Comparison of ENCODE assay signal across 16 cellular contexts in the genomic region with DNA sequence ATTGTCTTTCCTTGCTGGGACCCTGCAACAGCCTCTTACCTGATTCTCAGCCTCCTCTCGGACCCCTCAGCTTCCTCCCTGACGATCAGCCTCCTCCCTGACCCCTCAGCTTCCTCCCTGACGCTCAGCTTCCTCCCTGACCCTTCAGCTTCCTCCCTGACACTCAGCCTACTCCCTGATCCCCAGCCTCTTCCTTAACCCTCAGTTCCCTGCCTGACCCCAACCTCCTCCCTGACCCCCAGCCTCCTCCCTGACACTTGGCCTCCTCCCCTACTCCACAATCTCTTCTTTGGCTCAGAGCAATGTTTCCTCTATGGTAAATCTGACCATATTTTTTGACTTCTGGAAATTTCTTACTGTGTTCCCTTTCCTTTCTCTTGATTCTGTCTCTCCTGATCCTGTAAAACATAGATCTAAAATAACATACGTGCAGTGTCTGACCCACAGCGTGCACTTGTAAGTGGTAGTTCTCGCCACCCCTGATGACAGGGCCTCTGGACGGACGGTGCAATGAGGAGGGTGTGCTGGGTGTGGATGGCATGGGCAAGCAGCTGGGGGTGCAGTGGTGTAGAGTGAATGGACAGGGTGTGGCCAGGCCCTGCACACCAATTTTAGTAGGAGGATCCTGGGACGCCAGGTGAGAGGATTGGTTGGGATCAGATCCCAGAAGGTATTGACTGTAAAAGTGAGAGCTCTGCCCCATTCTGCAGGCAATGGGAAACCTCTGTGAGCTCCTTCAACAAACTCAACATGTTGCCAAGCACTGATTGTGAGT.
A peak's percentile ranks its signal among the peaks of the same experiment; 100 is the strongest.
DNase-seq lines count a peak whose midpoint lies in the region; ATAC-seq and TF ChIP-seq lines count a peak whose summit lies in the region.
"Had no signal": no experiment of that assay in that cellular context is flagged by ENCODE, and none has a peak within 500 bp of the region (broad histone marks: within the 10 kb centered on the region; RNA-seq: fewer than 3 reads in every experiment).

No MANE protein-coding gene starts in this region.

- TF ChIP-seq CTCF in liver (IDR thresholded peaks at IDR 0.05; ENCODE audit: low read depth, low read length, missing input control) (no peak), right lobe of liver (IDR thresholded peaks at IDR 0.05) (no peak), mucosa of descending colon (IDR thresholded peaks at IDR 0.05) (no peak), upper lobe of left lung (IDR thresholded peaks at IDR 0.05) (no peak)

- ATAC-seq in right lobe of liver (no peak), mucosa of descending colon (peak; percentile 64), upper lobe of left lung (ENCODE audit: low FRiP score in 2 of 2) (no peak)
- ATAC-seq: GM23338 had no signal

- no peak overlapping the region for H3K27ac ChIP-seq in liver (ENCODE audit: low read depth in 1 of 2, low read length in 2 of 2)
- H3K27ac ChIP-seq in right lobe of liver, result no peak overlapping the region
- no peak overlapping the region for H3K27ac ChIP-seq in upper lobe of left lung
- H3K27ac ChIP-seq: BLaER1 treated with 17β-estradiol and CSF1 and Interleukin-3, amounts not matched to agents 10 nM and 100 nM; HL-60 had no signal

- H3K9ac ChIP-seq in liver (ENCODE audit: low read depth in 1 of 2, low read length in 2 of 2), result no peak overlapping the region
- H3K9ac ChIP-seq: BLaER1 treated with 17β-estradiol and CSF1 and Interleukin-3, amounts not matched to agents 10 nM and 100 nM had no signal

- 74% methylated on average over 9 of the region's 9 CpGs for WGBS in liver
- 56% methylated on average over 7 of the region's 9 CpGs for WGBS in right lobe of liver (ENCODE audit: insufficient coverage, low coverage, low lambda C conversion rate, missing lambda C conversion rate)
- 78 to 79% methylated on average over 9 of the region's 9 CpGs for WGBS in upper lobe of left lung, 2 donors

- no peak for TF ChIP-seq EP300 in upper lobe of left lung (IDR thresholded peaks at IDR 0.05)

- H3K9me3 ChIP-seq in liver (ENCODE audit: control insufficient read depth in 4 of 4, low read length in 3 of 4) (no peaks in the 10 kb centered on the region), right lobe of liver (no peaks in the 10 kb centered on the region), mucosa of descending colon (no peaks in the 10 kb centered on the region), upper lobe of left lung (no peaks in the 10 kb centered on the region)
- H3K9me3 ChIP-seq: BLaER1 treated with 17β-estradiol and CSF1 and Interleukin-3, amounts not matched to agents 10 nM and 100 nM had no signal

- H3K4me1 ChIP-seq in liver (ENCODE audit: control insufficient read depth in 4 of 4, insufficient read depth in 4 of 4, low read length in 3 of 4) (peaks cover 0 to 1% (median under 1%) of the 10 kb centered on the region in 4 donors), right lobe of liver (peaks cover 0 to 7% (median 0%) of the 10 kb centered on the region in 4 donors), mucosa of descending colon (ENCODE audit: low read depth) (peaks cover 24% of the 10 kb centered on the region), upper lobe of left lung (peaks cover 0 to 6% (median 0%) of the 10 kb centered on the region in 4 donors)

- no peak for TF ChIP-seq RAD21 in liver (IDR thresholded peaks at IDR 0.05)

- H3K36me3 ChIP-seq in liver (ENCODE audit: control insufficient read depth in 4 of 4, insufficient read depth in 3 of 4, low read depth in 1 of 4, low read length in 3 of 4), result no peaks in the 10 kb centered on the region
- no peaks in the 10 kb centered on the region for H3K36me3 ChIP-seq in right lobe of liver
- H3K36me3 ChIP-seq in mucosa of descending colon (ENCODE audit: low read depth), result no peaks in the 10 kb centered on the region
- H3K36me3 ChIP-seq in upper lobe of left lung, result no peaks in the 10 kb centered on the region
- H3K36me3 ChIP-seq: BLaER1 treated with 17β-estradiol and CSF1 and Interleukin-3, amounts not matched to agents 10 nM and 100 nM had no signal

- H3K4me3 ChIP-seq in liver (ENCODE audit: low read depth in 1 of 3, low read length in 3 of 3) (no peak overlapping the region), right lobe of liver (no peak overlapping the region), mucosa of descending colon (no peak overlapping the region), upper lobe of left lung (no peak overlapping the region)
- H3K4me3 ChIP-seq: BLaER1 treated with 17β-estradiol and CSF1 and Interleukin-3, amounts not matched to agents 10 nM and 100 nM; GM23338 had no signal

- H3K27me3 ChIP-seq in liver (ENCODE audit: control insufficient read depth in 4 of 4, insufficient read depth in 4 of 4, low read length in 3 of 4), result peaks cover 0 to 2% (median 0%) of the 10 kb centered on the region in 4 donors
- H3K27me3 ChIP-seq in right lobe of liver, result no peaks in the 10 kb centered on the region
- H3K27me3 ChIP-seq in upper lobe of left lung, result no peaks in the 10 kb centered on the region

- no peak for DNase-seq in right lobe of liver
- DNase-seq in mucosa of descending colon, result peak; percentile 72 to 77 (median 74)
- DNase-seq in posterior vena cava (ENCODE audit: low spot score), result peak; percentile 69
- DNase-seq in NCI-H1436 (lab: John Stamatoyannopoulos, UW), result no peak
- no peak for DNase-seq in upper lobe of left lung
- no peak for DNase-seq in stimulated activated CD4-positive, alpha-beta T cell treated with anti-CD3 and anti-CD28 coated beads, Interleukin-2, amount 100 ng/mL, for 24 hours
- DNase-seq in T-helper 2 cell, result no peak
- DNase-seq: 8988T; ACHN; CD4-positive, CD25-positive, alpha-beta regulatory T cell; DMS53; H7 had no signal

- TF ChIP-seq POLR2A in right lobe of liver (IDR thresholded peaks at IDR 0.05), result no peak
- TF ChIP-seq POLR2A in upper lobe of left lung (IDR thresholded peaks at IDR 0.05), result no peak

- intact Hi-C loops in right lobe of liver (cut with DNase I), result no loop called here
- intact Hi-C loops in mucosa of descending colon (cut with DNase I, micrococcal nuclease), result no loop called here
- intact Hi-C loops in posterior vena cava (cut with DNase I), result loop anchor here (1.0 to 5.0 kb wide), 2 partner anchors 44 to 115 kb away; no protein-coding TSS in a partner anchor

TF ChIP-seq in liver, 16 proteins besides CTCF, POLR2A, EP300 and RAD21:
- peak in 1 of 2 donors; percentile 16 for TF ChIP-seq RXRA (IDR thresholded peaks at IDR 0.05)
- TF ChIP-seq, protein P1, sequence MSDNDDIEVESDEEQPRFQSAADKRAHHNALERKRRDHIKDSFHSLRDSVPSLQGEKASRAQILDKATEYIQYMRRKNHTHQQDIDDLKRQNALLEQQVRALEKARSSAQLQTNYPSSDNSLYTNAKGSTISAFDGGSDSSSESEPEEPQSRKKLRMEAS (IDR thresholded peaks at IDR 0.05), result no peak
- TF ChIP-seq, protein P2, sequence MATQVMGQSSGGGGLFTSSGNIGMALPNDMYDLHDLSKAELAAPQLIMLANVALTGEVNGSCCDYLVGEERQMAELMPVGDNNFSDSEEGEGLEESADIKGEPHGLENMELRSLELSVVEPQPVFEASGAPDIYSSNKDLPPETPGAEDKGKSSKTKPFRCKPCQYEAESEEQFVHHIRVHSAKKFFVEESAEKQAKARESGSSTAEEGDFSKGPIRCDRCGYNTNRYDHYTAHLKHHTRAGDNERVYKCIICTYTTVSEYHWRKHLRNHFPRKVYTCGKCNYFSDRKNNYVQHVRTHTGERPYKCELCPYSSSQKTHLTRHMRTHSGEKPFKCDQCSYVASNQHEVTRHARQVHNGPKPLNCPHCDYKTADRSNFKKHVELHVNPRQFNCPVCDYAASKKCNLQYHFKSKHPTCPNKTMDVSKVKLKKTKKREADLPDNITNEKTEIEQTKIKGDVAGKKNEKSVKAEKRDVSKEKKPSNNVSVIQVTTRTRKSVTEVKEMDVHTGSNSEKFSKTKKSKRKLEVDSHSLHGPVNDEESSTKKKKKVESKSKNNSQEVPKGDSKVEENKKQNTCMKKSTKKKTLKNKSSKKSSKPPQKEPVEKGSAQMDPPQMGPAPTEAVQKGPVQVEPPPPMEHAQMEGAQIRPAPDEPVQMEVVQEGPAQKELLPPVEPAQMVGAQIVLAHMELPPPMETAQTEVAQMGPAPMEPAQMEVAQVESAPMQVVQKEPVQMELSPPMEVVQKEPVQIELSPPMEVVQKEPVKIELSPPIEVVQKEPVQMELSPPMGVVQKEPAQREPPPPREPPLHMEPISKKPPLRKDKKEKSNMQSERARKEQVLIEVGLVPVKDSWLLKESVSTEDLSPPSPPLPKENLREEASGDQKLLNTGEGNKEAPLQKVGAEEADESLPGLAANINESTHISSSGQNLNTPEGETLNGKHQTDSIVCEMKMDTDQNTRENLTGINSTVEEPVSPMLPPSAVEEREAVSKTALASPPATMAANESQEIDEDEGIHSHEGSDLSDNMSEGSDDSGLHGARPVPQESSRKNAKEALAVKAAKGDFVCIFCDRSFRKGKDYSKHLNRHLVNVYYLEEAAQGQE (IDR thresholded peaks at IDR 0.05), result no peak
- peak; percentile 93 for TF ChIP-seq NR2F2 (IDR thresholded peaks at IDR 0.05)
TF ChIP-seq in liver: peak in this region for 2.

Comparison
In these comparisons a context has a peak if more than half of its experiments do, and no peak if none do; other contexts are left out.
1. DNase-seq: peak in mucosa of descending colon (3 of 3) and posterior vena cava (single experiment); none in right lobe of liver (0 of 3), NCI-H1436 (single experiment), upper lobe of left lung (0 of 2), stimulated activated CD4-positive, alpha-beta T cell treated with anti-CD3 and anti-CD28 coated beads, Interleukin-2, amount 100 ng/mL, for 24 hours (0 of 2) and T-helper 2 cell (0 of 5).
2. intact Hi-C loops: an anchor here in posterior vena cava (1.0 to 5.0 kb wide); none called in right lobe of liver and mucosa of descending colon.